ENCODE assay signal across 1 cellular context in genomic region chr4:7970031-7970946, GRCh38.
TF ChIP-seq lines count a peak whose summit lies in the region.

No MANE protein-coding gene starts in this region.

TF ChIP-seq in HepG2, 621 proteins besides CTCF, POLR2A, EP300 and RAD21 (continued from another document and continues in another):
- TF ChIP-seq ZNF280D (CRISPR knock-in tag; IDR thresholded peaks at IDR 0.05) (no peak), RFX3 (CRISPR knock-in tag; IDR thresholded peaks at IDR 0.05) (no peak), SIX4 (CRISPR knock-in tag; IDR thresholded peaks at IDR 0.05) (no peak; the same call in 1 of the 2 replicates), ZNF275 (CRISPR knock-in tag; IDR thresholded peaks at IDR 0.05; ENCODE audit: borderline replicate concordance) (no peak), ZSCAN21 (CRISPR knock-in tag; IDR thresholded peaks at IDR 0.05; ENCODE audit: borderline replicate concordance) (no peak), TAF15 (IDR thresholded peaks at IDR 0.05; ENCODE audit: low read depth, low read length, poor library complexity, severe bottlenecking) (no peak), YY1 (IDR thresholded peaks at IDR 0.05; ENCODE audit: insufficient read depth, insufficient replicate concordance, low read depth, low read length) (peak; percentile 8), SMAD3 (CRISPR knock-in tag; IDR thresholded peaks at IDR 0.05) (no peak), SIN3B (IDR thresholded peaks at IDR 0.05; ENCODE audit: low read length) (no peak), THAP11 (CRISPR knock-in tag; IDR thresholded peaks at IDR 0.05) (peak; percentile 60), ZFP1 (CRISPR knock-in tag; IDR thresholded peaks at IDR 0.05) (no peak), SNAPC4 (CRISPR knock-in tag; IDR thresholded peaks at IDR 0.05) (0 out of 2 replicates have a peak, but pooled peaks have one; percentile 37), ZFP82 (CRISPR knock-in tag; IDR thresholded peaks at IDR 0.05; ENCODE audit: borderline replicate concordance) (no peak), SNAPC2 (CRISPR knock-in tag; IDR thresholded peaks at IDR 0.05) (peak; percentile 53; the same call in 1 of the 2 replicates), CCAR2 (optimal IDR thresholded peaks at IDR 0.05; ENCODE audit: low read depth, low read length) (no peak), ZNF253 (CRISPR knock-in tag; IDR thresholded peaks at IDR 0.05; ENCODE audit: borderline replicate concordance) (no peak), NBN (conservative IDR thresholded peaks at IDR 0.05) (no peak), ZNF101 (CRISPR knock-in tag; IDR thresholded peaks at IDR 0.05; ENCODE audit: borderline replicate concordance, low read depth) (no peak), ZKSCAN5 (CRISPR knock-in tag; IDR thresholded peaks at IDR 0.05) (no peak), YEATS2 (CRISPR knock-in tag; IDR thresholded peaks at IDR 0.05; ENCODE audit: borderline replicate concordance) (no peak), ZNF367 (CRISPR knock-in tag; IDR thresholded peaks at IDR 0.05; ENCODE audit: borderline replicate concordance) (no peak), MIXL1 (CRISPR knock-in tag; IDR thresholded peaks at IDR 0.05) (peak; percentile 49; the same call in 1 of the 2 replicates), SPEN (CRISPR knock-in tag; IDR thresholded peaks at IDR 0.05; ENCODE audit: low read depth) (peak; percentile 56; the same call in 1 of the 2 replicates), ZNF589 (CRISPR knock-in tag; conservative IDR thresholded peaks at IDR 0.05) (peak; percentile 54; the same call in 1 of the 2 replicates), AKNA (CRISPR knock-in tag; IDR thresholded peaks at IDR 0.05; ENCODE audit: borderline replicate concordance) (no peak), HMG20A (CRISPR knock-in tag; IDR thresholded peaks at IDR 0.05; ENCODE audit: borderline replicate concordance) (no peak), GTF2F1 (IDR thresholded peaks at IDR 0.05; ENCODE audit: low read length) (no peak), TOE1 (CRISPR knock-in tag; IDR thresholded peaks at IDR 0.05) (no peak), FOSL1 (CRISPR knock-in tag; IDR thresholded peaks at IDR 0.05; ENCODE audit: borderline replicate concordance) (no peak), TGIF2 (CRISPR knock-in tag; IDR thresholded peaks at IDR 0.05) (no peak), BRD4 (CRISPR knock-in tag; IDR thresholded peaks at IDR 0.05) (no peak), ERF (CRISPR knock-in tag; IDR thresholded peaks at IDR 0.05) (peak; percentile 59; the same call in 1 of the 2 replicates), ZNF335 (CRISPR knock-in tag; IDR thresholded peaks at IDR 0.05) (peak; percentile 34; the same call in 1 of the 2 replicates), ZBTB38 (CRISPR knock-in tag; IDR thresholded peaks at IDR 0.05) (peak; percentile 91), ZNF350 (CRISPR knock-in tag; IDR thresholded peaks at IDR 0.05; ENCODE audit: borderline replicate concordance, low read depth) (no peak), ZSCAN12 (CRISPR knock-in tag; IDR thresholded peaks at IDR 0.05) (no peak), ARID2 (CRISPR knock-in tag; IDR thresholded peaks at IDR 0.05; ENCODE audit: borderline replicate concordance) (no peak), ZNF788 (CRISPR knock-in tag; IDR thresholded peaks at IDR 0.05; ENCODE audit: borderline replicate concordance) (peak; percentile 10; the same call in 1 of the 2 replicates), ZNF639 (CRISPR knock-in tag; conservative IDR thresholded peaks at IDR 0.05) (no peak), ZBTB14 (CRISPR knock-in tag; IDR thresholded peaks at IDR 0.05) (no peak), SMC3 (IDR thresholded peaks at IDR 0.05; ENCODE audit: low read length) (no peak), CEBPG (CRISPR knock-in tag; IDR thresholded peaks at IDR 0.05) (peak; percentile 30; the same call in 1 of the 2 replicates), NCOR1 (IDR thresholded peaks at IDR 0.05; ENCODE audit: borderline replicate concordance, low read length) (0 out of 2 replicates have a peak, but pooled peaks have one; percentile 19)
- TF ChIP-seq, protein P1, sequence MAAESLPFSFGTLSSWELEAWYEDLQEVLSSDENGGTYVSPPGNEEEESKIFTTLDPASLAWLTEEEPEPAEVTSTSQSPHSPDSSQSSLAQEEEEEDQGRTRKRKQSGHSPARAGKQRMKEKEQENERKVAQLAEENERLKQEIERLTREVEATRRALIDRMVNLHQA (CRISPR knock-in tag; IDR thresholded peaks at IDR 0.05) = no peak
- TF ChIP-seq, protein P2, sequence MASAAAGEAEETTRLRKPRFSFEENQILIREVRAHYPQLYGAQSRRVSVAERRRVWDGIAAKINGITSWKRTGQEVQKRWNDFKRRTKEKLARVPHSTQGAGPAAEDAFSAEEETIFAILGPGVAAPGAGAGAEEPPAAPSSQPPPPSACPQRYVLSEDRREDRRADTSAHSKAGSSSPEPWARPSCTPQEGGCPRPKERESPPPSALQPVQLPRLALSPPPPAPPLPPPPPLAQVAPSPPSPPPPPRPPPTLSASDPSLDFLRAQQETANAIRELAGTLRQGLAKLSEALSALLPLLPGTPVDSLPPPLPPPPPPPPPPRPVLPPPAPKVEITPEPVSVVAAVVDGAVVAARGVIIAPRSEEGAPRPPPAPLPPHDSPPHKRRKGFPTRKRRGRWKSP (CRISPR knock-in tag; IDR thresholded peaks at IDR 0.05) = no peak
- TF ChIP-seq, protein P3, sequence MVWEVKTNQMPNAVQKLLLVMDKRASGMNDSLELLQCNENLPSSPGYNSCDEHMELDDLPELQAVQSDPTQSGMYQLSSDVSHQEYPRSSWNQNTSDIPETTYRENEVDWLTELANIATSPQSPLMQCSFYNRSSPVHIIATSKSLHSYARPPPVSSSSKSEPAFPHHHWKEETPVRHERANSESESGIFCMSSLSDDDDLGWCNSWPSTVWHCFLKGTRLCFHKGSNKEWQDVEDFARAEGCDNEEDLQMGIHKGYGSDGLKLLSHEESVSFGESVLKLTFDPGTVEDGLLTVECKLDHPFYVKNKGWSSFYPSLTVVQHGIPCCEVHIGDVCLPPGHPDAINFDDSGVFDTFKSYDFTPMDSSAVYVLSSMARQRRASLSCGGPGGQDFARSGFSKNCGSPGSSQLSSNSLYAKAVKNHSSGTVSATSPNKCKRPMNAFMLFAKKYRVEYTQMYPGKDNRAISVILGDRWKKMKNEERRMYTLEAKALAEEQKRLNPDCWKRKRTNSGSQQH (CRISPR knock-in tag; IDR thresholded peaks at IDR 0.05; ENCODE audit: low read depth) = no peak; the same call in 1 of the 2 replicates
